8 cellular contexts compared by ENCODE assay signal in the genomic region with DNA sequence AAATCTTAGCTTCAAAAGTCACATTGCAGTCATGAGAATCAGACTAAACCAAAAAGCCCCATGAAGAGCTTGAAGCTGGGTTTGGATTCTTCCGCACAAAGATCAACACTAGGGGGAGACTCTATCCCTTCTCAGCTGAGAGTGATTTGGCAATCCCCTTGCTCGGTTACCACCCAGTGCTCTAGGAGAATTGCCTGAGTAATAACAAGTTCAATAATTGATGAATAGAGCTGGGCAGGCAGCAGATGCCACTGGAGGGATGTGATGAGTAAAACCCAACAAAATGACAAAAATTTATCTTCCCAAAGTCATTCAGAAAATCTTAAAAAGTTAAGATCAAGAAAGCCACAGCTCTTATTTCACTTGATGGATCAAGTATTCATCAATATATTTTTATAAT.
DNase-seq lines count a peak whose midpoint lies in the region; ATAC-seq and TF ChIP-seq lines count a peak whose summit lies in the region.

No MANE protein-coding gene starts in this region.

- POLR2A ChIA-PET in activated CD4-positive, alpha-beta memory T cell treated with anti-CD3 and anti-CD28 coated beads, Interleukin-2, amount 10 ng/mL, durations not matched to agents 7 days and 5 days (lab: Charles Lee): interaction anchor here (1.0 to 3.2 kb wide), 3 partner anchors 126 to 361 kb away, joined by 5 to 46 read pairs (median 5); a partner anchor contains a TSS

- 0 to 5% methylated on average over 2 of the region's 2 CpGs for WGBS in esophagus squamous epithelium, 2 donors
- 0% methylated on average over 2 of the region's 2 CpGs for WGBS in transverse colon (ENCODE audit: low coverage in 1 of 2), 2 donors

- H3K27ac Mint-ChIP-seq in activated CD4-positive, alpha-beta memory T cell treated with anti-CD3 and anti-CD28 coated beads, Interleukin-2, amount 10 ng/mL, durations not matched to agents 7 days and 5 days: no peak overlapping the region
- no peak overlapping the region for H3K27ac Mint-ChIP-seq in nephron

- intact Hi-C loops in esophagus squamous epithelium (cut with DNase I): loop anchor here (10.0 kb wide), 1 partner anchor 181 kb away; a partner anchor contains a TSS
- intact Hi-C loops in transverse colon (cut with DNase I; ENCODE audit: low total_unique reads): loop anchor here (10.0 kb wide), 1 partner anchor 181 kb away; a partner anchor contains a TSS

- H3K9me3 Mint-ChIP-seq in activated CD4-positive, alpha-beta memory T cell treated with anti-CD3 and anti-CD28 coated beads, Interleukin-2, amount 10 ng/mL, durations not matched to agents 7 days and 5 days: no peaks in the 10 kb centered on the region
- no peaks in the 10 kb centered on the region for H3K9me3 Mint-ChIP-seq in nephron

- TF ChIP-seq EP300 in transverse colon (IDR thresholded peaks at IDR 0.05; ENCODE audit: low read depth): no peak

- no peak overlapping the region for H3K4me3 Mint-ChIP-seq in activated CD4-positive, alpha-beta memory T cell treated with anti-CD3 and anti-CD28 coated beads, Interleukin-2, amount 10 ng/mL, durations not matched to agents 7 days and 5 days
- no peak overlapping the region for H3K4me3 Mint-ChIP-seq in nephron

- no peak for TF ChIP-seq POLR2A in esophagus squamous epithelium (IDR thresholded peaks at IDR 0.05)
- TF ChIP-seq POLR2A in transverse colon (IDR thresholded peaks at IDR 0.05): no peak

- H3K36me3 ChIP-seq in esophagus squamous epithelium: no peaks in the 10 kb centered on the region
- no peaks in the 10 kb centered on the region for H3K36me3 ChIP-seq in transverse colon

- DNase-seq in D341Med (ENCODE audit: low spot score) (peak; percentile 79), GM19240 (ENCODE audit: insufficient read length, low spot score) (peak; percentile 36), NCI-H524 treated with DMSO at 0.1 percent for 48 hours (lab: John Stamatoyannopoulos, UW) (peak; percentile 37), esophagus squamous epithelium (lab: John Stamatoyannopoulos, UW) (no peak), transverse colon (peak; percentile 39)
- DNase-seq in activated CD4-positive, alpha-beta memory T cell treated with anti-CD3 and anti-CD28 coated beads, Interleukin-2, amount 10 ng/mL, durations not matched to agents 7 days and 5 days: peak; percentile 56

- H3K9me3 ChIP-seq in esophagus squamous epithelium (no peaks in the 10 kb centered on the region), transverse colon (no peaks in the 10 kb centered on the region)

- no peaks in the 10 kb centered on the region for H3K36me3 Mint-ChIP-seq in activated CD4-positive, alpha-beta memory T cell treated with anti-CD3 and anti-CD28 coated beads, Interleukin-2, amount 10 ng/mL, durations not matched to agents 7 days and 5 days (ENCODE audit: low read depth)
- no peaks in the 10 kb centered on the region for H3K36me3 Mint-ChIP-seq in nephron (ENCODE audit: low read depth)

- TF ChIP-seq CTCF in esophagus squamous epithelium (IDR thresholded peaks at IDR 0.05): peak; percentile 27 to 81 (median 70)
- TF ChIP-seq CTCF in nephron (IDR thresholded peaks at IDR 0.05; ENCODE audit: unreplicated experiment in 3 of 3): peak; percentile 52 to 73 (median 62)
- peak; percentile 70 to 77 (median 75) for TF ChIP-seq CTCF in transverse colon (IDR thresholded peaks at IDR 0.05)

- peak; percentile 87 for ATAC-seq in HG03354 (IDR thresholded peaks at IDR 0.05; ENCODE audit: poor library complexity, severe bottlenecking, unreplicated experiment)

- in situ Hi-C loops in transverse colon (cut with MboI; ENCODE audit: low pct_ligation_motif_present in 1 of 4, low pct_unique_long_range_greater_than_20kb in 1 of 4, low sequenced_read_pairs in 3 of 4): loop anchor here in 1 of 4 donors (25.0 kb wide), 2 partner anchors 168 to 357 kb away; no protein-coding TSS in a partner anchor

- H3K4me1 Mint-ChIP-seq in activated CD4-positive, alpha-beta memory T cell treated with anti-CD3 and anti-CD28 coated beads, Interleukin-2, amount 10 ng/mL, durations not matched to agents 7 days and 5 days: peaks cover 4% of the 10 kb centered on the region
- H3K4me1 Mint-ChIP-seq in nephron: peaks cover 5% of the 10 kb centered on the region

- H3K27ac ChIP-seq in esophagus squamous epithelium (no peak overlapping the region), transverse colon (no peak overlapping the region)

- CTCF ChIA-PET in activated CD4-positive, alpha-beta memory T cell treated with anti-CD3 and anti-CD28 coated beads, Interleukin-2, amount 10 ng/mL, durations not matched to agents 7 days and 5 days (lab: Charles Lee): interaction anchor here (0.6 to 3.5 kb wide), 41 partner anchors 10 to 581 kb away, joined by 3 to 103 read pairs (median 4); a partner anchor contains a TSS

- H3K27me3 Mint-ChIP-seq in activated CD4-positive, alpha-beta memory T cell treated with anti-CD3 and anti-CD28 coated beads, Interleukin-2, amount 10 ng/mL, durations not matched to agents 7 days and 5 days: peaks cover 3% of the 10 kb centered on the region
- H3K27me3 Mint-ChIP-seq in nephron (ENCODE audit: low read depth): no peaks in the 10 kb centered on the region

- H3K27me3 ChIP-seq in esophagus squamous epithelium: no peaks in the 10 kb centered on the region
- H3K27me3 ChIP-seq in transverse colon: no peaks in the 10 kb centered on the region

- H3K4me1 ChIP-seq in esophagus squamous epithelium (peaks cover 0 to 4% (median 0%) of the 10 kb centered on the region in 3 donors), transverse colon (no peaks in the 10 kb centered on the region)

- H3K4me3 ChIP-seq in esophagus squamous epithelium: no peak overlapping the region
- no peak overlapping the region for H3K4me3 ChIP-seq in transverse colon
